In the genomic region with DNA sequence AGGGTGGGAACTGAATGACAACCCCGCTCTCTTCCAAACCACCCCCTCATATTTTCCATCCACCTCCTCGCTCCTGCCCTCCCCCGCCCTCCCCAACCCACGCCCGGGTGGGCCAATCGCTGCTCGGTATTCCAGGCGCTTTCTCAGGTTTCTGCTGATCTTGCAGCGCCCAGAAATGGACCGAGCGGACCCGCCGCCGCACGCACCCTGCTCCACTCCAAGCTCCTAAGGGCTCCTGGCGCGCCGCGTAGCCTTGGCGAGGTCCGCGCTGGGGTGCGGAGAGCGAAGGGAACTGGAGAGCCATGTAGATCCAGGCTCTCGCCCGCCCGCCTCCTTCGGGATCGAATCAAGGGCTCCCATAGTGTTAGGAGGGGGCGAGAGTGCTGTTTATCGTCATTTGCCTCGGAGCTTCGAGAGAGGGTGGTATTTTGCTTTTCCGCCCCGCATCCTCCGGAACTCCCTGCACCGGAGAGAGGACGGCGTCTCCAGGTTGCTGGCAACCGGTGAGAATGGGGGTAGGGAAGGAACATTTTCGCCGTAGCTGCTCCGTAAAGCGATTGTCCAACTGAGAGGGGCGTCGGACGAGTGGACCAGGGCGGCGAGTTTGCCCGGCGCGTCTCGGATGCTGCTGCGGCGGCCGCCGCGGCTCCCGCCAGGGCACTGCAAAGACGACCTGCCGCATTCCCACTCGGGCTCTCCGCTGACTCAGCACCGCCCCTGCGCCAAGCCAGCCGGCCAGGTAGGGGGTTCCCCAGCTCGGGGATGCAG, we compare ENCODE assay signal across 8 cellular contexts. TPM values are rescaled to one million over a fixed set of nuclear protein-coding genes. Genes with fewer than 3 reads are reported as not detected.
DNase-seq lines count a peak whose midpoint lies in the region.

A gene (plus strand): TSS at position 172 of the 768 bp plus-strand sequence. CDS start 1,474 bp downstream, outside the sequence.

- peaks cover 38% of the 10 kb centered on the region for H3K27me3 Mint-ChIP-seq in T-helper 1 cell treated with Interleukin-12 subunit alpha and Interleukin-12 subunit beta and Interleukin-4 antibody, amounts not matched to agents 30 μg/mL and 1 μg/mL, for 36 hours (ENCODE audit: low read depth)
- H3K27me3 Mint-ChIP-seq in activated CD4-positive, alpha-beta memory T cell treated with anti-CD3 and anti-CD28 coated beads for 36 hours = peaks cover 43% of the 10 kb centered on the region

- no peak within 1 kb of the TSS for H3K27ac Mint-ChIP-seq in T-helper 1 cell treated with Interleukin-12 subunit alpha and Interleukin-12 subunit beta and Interleukin-4 antibody, amounts not matched to agents 30 μg/mL and 1 μg/mL, for 36 hours
- no peak within 1 kb of the TSS for H3K27ac Mint-ChIP-seq in activated CD4-positive, alpha-beta memory T cell treated with anti-CD3 and anti-CD28 coated beads for 36 hours

- peak within 1 kb of the TSS; percentile 86 for H3K4me3 Mint-ChIP-seq in T-helper 1 cell treated with Interleukin-12 subunit alpha and Interleukin-12 subunit beta and Interleukin-4 antibody, amounts not matched to agents 30 μg/mL and 1 μg/mL, for 36 hours
- H3K4me3 Mint-ChIP-seq in activated CD4-positive, alpha-beta memory T cell treated with anti-CD3 and anti-CD28 coated beads for 36 hours = peak within 1 kb of the TSS; percentile 80

- no peaks in the 10 kb centered on the region for H3K36me3 Mint-ChIP-seq in T-helper 1 cell treated with Interleukin-12 subunit alpha and Interleukin-12 subunit beta and Interleukin-4 antibody, amounts not matched to agents 30 μg/mL and 1 μg/mL, for 36 hours (ENCODE audit: low read depth)
- no peaks in the 10 kb centered on the region for H3K36me3 Mint-ChIP-seq in activated CD4-positive, alpha-beta memory T cell treated with anti-CD3 and anti-CD28 coated beads for 36 hours

- intact Hi-C loops in activated CD4-positive, alpha-beta memory T cell treated with anti-CD3 and anti-CD28 coated beads for 36 hours (cut with micrococcal nuclease) = loop anchor here (5.0 kb wide), 1 partner anchor 53 kb away; no protein-coding TSS in a partner anchor
- intact Hi-C loops in posterior cingulate gyrus (cut with DNase I) = no loop called here

- H3K9me3 Mint-ChIP-seq in T-helper 1 cell treated with Interleukin-12 subunit alpha and Interleukin-12 subunit beta and Interleukin-4 antibody, amounts not matched to agents 30 μg/mL and 1 μg/mL, for 36 hours = no peaks in the 10 kb centered on the region
- no peaks in the 10 kb centered on the region for H3K9me3 Mint-ChIP-seq in activated CD4-positive, alpha-beta memory T cell treated with anti-CD3 and anti-CD28 coated beads for 36 hours

- POLR2A ChIA-PET in activated CD4-positive, alpha-beta memory T cell treated with anti-CD3 and anti-CD28 coated beads for 36 hours (lab: Charles Lee) = no interaction called here

- no peak for DNase-seq in T-helper 1 cell
- peak; percentile 20 for DNase-seq in activated CD4-positive, alpha-beta memory T cell treated with anti-CD3 and anti-CD28 coated beads for 36 hours
- peak; percentile 13 for DNase-seq in germinal center (ENCODE audit: low spot score)
- DNase-seq in posterior cingulate gyrus = peak in 8 of 10 donors; percentile 30 to 92 (median 52)
- DNase-seq in dedifferentiated amniotic fluid mesenchymal stem cell (ENCODE audit: extremely low spot score) = no peak
- no peak for DNase-seq in foreskin melanocyte
- no peak for DNase-seq in occipital lobe (lab: John Stamatoyannopoulos, UW)

- CTCF ChIA-PET in activated CD4-positive, alpha-beta memory T cell treated with anti-CD3 and anti-CD28 coated beads for 36 hours (lab: Charles Lee) = interaction anchor here (1.0 to 2.2 kb wide), 3 partner anchors 12 to 55 kb away, joined by 3 to 11 read pairs (median 4); no protein-coding TSS in a partner anchor

- peaks cover 9% of the 10 kb centered on the region for H3K4me1 Mint-ChIP-seq in T-helper 1 cell treated with Interleukin-12 subunit alpha and Interleukin-12 subunit beta and Interleukin-4 antibody, amounts not matched to agents 30 μg/mL and 1 μg/mL, for 36 hours (ENCODE audit: low read depth)
- H3K4me1 Mint-ChIP-seq in activated CD4-positive, alpha-beta memory T cell treated with anti-CD3 and anti-CD28 coated beads for 36 hours (ENCODE audit: low read depth) = peaks cover 17% of the 10 kb centered on the region

RNA-seq across cellular contexts. Expression of the gene that starts here (rescaled TPM):
- not detected for total RNA-seq in activated CD4-positive, alpha-beta memory T cell treated with anti-CD3 and anti-CD28 coated beads for 36 hours
- 1.1 TPM for total RNA-seq in occipital lobe

Comparison
In these comparisons a context has a peak if more than half of its experiments do, and no peak if none do; other contexts are left out.
1. Peak in DNase-seq in activated CD4-positive, alpha-beta memory T cell treated with anti-CD3 and anti-CD28 coated beads for 36 hours; RNA of the gene not detected or under 1 TPM.
2. DNase-seq: peak in germinal center (single experiment) and posterior cingulate gyrus (8 of 10); none in T-helper 1 cell (0 of 5), dedifferentiated amniotic fluid mesenchymal stem cell (single experiment), foreskin melanocyte (single experiment) and occipital lobe (single experiment).